Comparison of ENCODE assay signal across 12 cellular contexts in genomic region chr4:172996571-172997216, GRCh38.
DNase-seq lines count a peak whose midpoint lies in the region; ATAC-seq and TF ChIP-seq lines count a peak whose summit lies in the region.
"Had no signal": no experiment of that assay in that cellular context is flagged by ENCODE, and none has a peak within 500 bp of the region (broad histone marks: within the 10 kb centered on the region; RNA-seq: fewer than 3 reads in every experiment).

No MANE protein-coding gene starts in this region.

- no peaks in the 10 kb centered on the region for H3K27me3 ChIP-seq in gastroesophageal sphincter
- H3K27me3 ChIP-seq: BLaER1 had no signal

- TF ChIP-seq CTCF in foreskin fibroblast (IDR thresholded peaks at IDR 0.05; ENCODE audit: low read depth, low read length): no peak
- no peak for TF ChIP-seq CTCF in gastroesophageal sphincter (IDR thresholded peaks at IDR 0.05)

- in situ Hi-C loops in ACHN (cut with HindIII; ENCODE audit: low pct_ligation_motif_present, low pct_unique_long_range_greater_than_20kb, low sequenced_read_pairs): no loop called here

- H3K4me3 ChIP-seq in foreskin fibroblast (ENCODE audit: low read depth in 1 of 2, low read length in 2 of 2) (no peak overlapping the region), gastroesophageal sphincter (no peak overlapping the region)
- H3K4me3 ChIP-seq: BLaER1 had no signal

- H3K27ac ChIP-seq in gastroesophageal sphincter: no peak overlapping the region
- H3K27ac ChIP-seq: BLaER1 had no signal

- peak; percentile 69 for DNase-seq in ACHN
- DNase-seq in HCEC 1CT: peak; percentile 72
- peak; percentile 61 for DNase-seq in amniotic stem cell (lab: John Stamatoyannopoulos, UW)
- DNase-seq in foreskin fibroblast: peak; percentile 75 to 88
- DNase-seq in activated CD4-positive, alpha-beta T cell treated with anti-CD3 and anti-CD28 coated beads for 1 hour: no peak
- no peak for DNase-seq in Kasumi-1 (lab: John Stamatoyannopoulos, UW)
- DNase-seq: hippocampal formation; KBM-7; stimulated activated CD4-positive, alpha-beta T cell treated with anti-CD3 and anti-CD28 coated beads, Interleukin-12 subunit alpha, Interleukin-12 subunit beta, amount 100 ng/mL, for 4 hours had no signal

- no peak for ATAC-seq in GM19324 (IDR thresholded peaks at IDR 0.05; ENCODE audit: low FRiP score, unreplicated experiment)
- ATAC-seq in gastroesophageal sphincter: no peak

- H3K9me3 ChIP-seq in gastroesophageal sphincter: no peaks in the 10 kb centered on the region
- H3K9me3 ChIP-seq: BLaER1 had no signal

- no peaks in the 10 kb centered on the region for H3K36me3 ChIP-seq in gastroesophageal sphincter
- H3K36me3 ChIP-seq: BLaER1 had no signal

- WGBS in gastroesophageal sphincter (ENCODE audit: low coverage in 1 of 2), 2 donors: 77 to 80% methylated on average over 3 to 4 of the region's 4 CpGs

- no peak for TF ChIP-seq POLR2A in gastroesophageal sphincter (IDR thresholded peaks at IDR 0.05)

- no peak for TF ChIP-seq EP300 in gastroesophageal sphincter (IDR thresholded peaks at IDR 0.05)

- H3K4me1 ChIP-seq in gastroesophageal sphincter: no peaks in the 10 kb centered on the region
- H3K4me1 ChIP-seq: BLaER1 had no signal

Comparison
In these comparisons a context has a peak if more than half of its experiments do, and no peak if none do; other contexts are left out.
1. DNase-seq: peak in ACHN (single experiment), HCEC 1CT (single experiment), amniotic stem cell (single experiment) and foreskin fibroblast (2 of 2); none in activated CD4-positive, alpha-beta T cell treated with anti-CD3 and anti-CD28 coated beads for 1 hour (single experiment) and Kasumi-1 (0 of 2).